In the genomic region with DNA sequence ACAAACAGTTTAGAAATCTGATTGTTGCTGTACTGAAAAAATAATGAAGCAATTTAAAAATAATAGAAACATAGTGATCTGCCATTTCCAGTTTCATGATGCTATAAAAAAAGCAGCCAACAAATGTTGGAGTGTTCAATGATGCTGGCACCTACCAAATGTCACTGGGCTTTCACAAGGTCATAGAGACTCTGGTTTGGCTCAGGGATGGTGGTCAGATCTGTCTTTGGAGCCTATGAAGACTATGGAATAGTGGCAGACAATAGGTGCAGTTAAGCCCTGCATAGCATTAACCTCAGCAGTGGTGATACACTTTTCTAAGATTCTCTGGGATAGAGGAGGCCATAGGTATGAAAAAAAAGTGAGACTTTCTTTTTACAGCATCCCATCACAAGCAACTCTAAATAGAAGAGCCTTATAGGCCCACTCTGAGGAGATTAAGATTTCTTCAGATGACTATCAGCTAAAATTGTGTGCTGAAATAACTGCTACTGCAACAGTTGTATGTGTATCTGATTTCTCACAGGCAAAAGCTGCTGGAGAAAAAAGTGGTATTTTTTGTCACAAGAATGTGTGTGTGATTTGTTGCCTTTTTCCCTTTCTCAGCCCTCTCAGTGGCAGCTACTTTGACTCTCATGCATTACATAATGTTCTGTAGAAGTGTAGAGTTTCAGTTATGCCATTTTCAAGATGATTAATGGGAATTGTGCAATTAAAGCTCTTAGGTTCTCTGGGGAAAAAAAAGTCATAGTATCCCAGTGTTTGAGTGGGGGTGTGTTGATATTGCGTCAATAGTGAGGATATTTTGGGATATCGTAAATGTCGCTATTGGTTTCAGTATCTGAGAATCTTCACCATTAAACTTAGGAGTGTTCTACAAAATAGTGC, we compare ENCODE assay signal across 9 cellular contexts.
DNase-seq lines count a peak whose midpoint lies in the region; ATAC-seq and TF ChIP-seq lines count a peak whose summit lies in the region.
"Had no signal": no experiment of that assay in that cellular context is flagged by ENCODE, and none has a peak within 500 bp of the region (broad histone marks: within the 10 kb centered on the region; RNA-seq: fewer than 3 reads in every experiment).

No MANE protein-coding gene starts in this region.

- H3K27ac ChIP-seq in CD4-positive, CD25-positive, alpha-beta regulatory T cell (ENCODE audit: insufficient read depth, low read length, poor library complexity, severe bottlenecking), result peak overlapping the region; percentile 63

- TF ChIP-seq CTCF in choroid plexus epithelial cell (conservative IDR thresholded peaks at IDR 0.05; ENCODE audit: low read depth, low read length), result no peak

- H3K36me3 ChIP-seq in CD4-positive, CD25-positive, alpha-beta regulatory T cell (ENCODE audit: control insufficient read depth, insufficient read depth, low read length), result peaks cover 23% of the 10 kb centered on the region

- H3K27me3 ChIP-seq in CD4-positive, CD25-positive, alpha-beta regulatory T cell (ENCODE audit: control insufficient read depth, insufficient read depth, low read length), result no peaks in the 10 kb centered on the region

- peaks cover 58 to 85% (median 69%) of the 10 kb centered on the region in 4 donors for H3K4me1 Mint-ChIP-seq in CD4-positive, CD25-positive, alpha-beta regulatory T cell
- peaks cover 47 to 68% of the 10 kb centered on the region in 2 donors for H3K4me1 Mint-ChIP-seq in natural killer cell treated with Interleukin-12 subunit alpha and Interleukin-12 subunit beta and Interleukin-15 and Interleukin-18, amount 100 ng/mL, for 72 hours (ENCODE audit: low read depth in 2 of 2)

- peak overlapping the region in 2 of 3 donors; percentile 61 to 68 for H3K27ac Mint-ChIP-seq in CD4-positive, CD25-positive, alpha-beta regulatory T cell
- H3K27ac Mint-ChIP-seq in natural killer cell treated with Interleukin-12 subunit alpha and Interleukin-12 subunit beta and Interleukin-15 and Interleukin-18, amount 100 ng/mL, for 72 hours, result peak overlapping the region; percentile 63 to 77

- peaks cover 65% of the 10 kb centered on the region for H3K4me1 ChIP-seq in CD4-positive, CD25-positive, alpha-beta regulatory T cell (ENCODE audit: control insufficient read depth, insufficient read depth, low read length, poor library complexity, severe bottlenecking)

- H3K4me3 ChIP-seq in CD4-positive, CD25-positive, alpha-beta regulatory T cell (ENCODE audit: low read depth, low read length), result peak overlapping the region; percentile 39
- H3K4me3 ChIP-seq in choroid plexus epithelial cell (ENCODE audit: low read depth, low read length), result peak overlapping the region; percentile 36

- no peaks in the 10 kb centered on the region for H3K9me3 ChIP-seq in CD4-positive, CD25-positive, alpha-beta regulatory T cell (ENCODE audit: control insufficient read depth in 2 of 2, low read length in 2 of 2)

- peaks cover 35% of the 10 kb centered on the region for H3K36me3 Mint-ChIP-seq in CD4-positive, CD25-positive, alpha-beta regulatory T cell
- H3K36me3 Mint-ChIP-seq in natural killer cell treated with Interleukin-12 subunit alpha and Interleukin-12 subunit beta and Interleukin-15 and Interleukin-18, amount 100 ng/mL, for 72 hours, result no peaks in the 10 kb centered on the region

- no peak for ATAC-seq in CD4-positive, CD25-positive, alpha-beta regulatory T cell (ENCODE audit: low read depth in 2 of 2)
- peak; percentile 50 to 70 for ATAC-seq in natural killer cell treated with Interleukin-12 subunit alpha and Interleukin-12 subunit beta and Interleukin-15 and Interleukin-18, amount 100 ng/mL, for 72 hours
- ATAC-seq in HG03521 (IDR thresholded peaks at IDR 0.05; ENCODE audit: unreplicated experiment) (no peak), HG03135 (IDR thresholded peaks at IDR 0.05; ENCODE audit: unreplicated experiment) (no peak)

- H3K27me3 Mint-ChIP-seq in CD4-positive, CD25-positive, alpha-beta regulatory T cell, result no peaks in the 10 kb centered on the region
- no peaks in the 10 kb centered on the region for H3K27me3 Mint-ChIP-seq in natural killer cell treated with Interleukin-12 subunit alpha and Interleukin-12 subunit beta and Interleukin-15 and Interleukin-18, amount 100 ng/mL, for 72 hours

- DNase-seq in CD4-positive, CD25-positive, alpha-beta regulatory T cell, result no peak
- DNase-seq in NCI-H187 (lab: John Stamatoyannopoulos, UW), result peak; percentile 49 to 58
- peak; percentile 95 for DNase-seq in choroid plexus epithelial cell (ENCODE audit: low read depth)
- no peak for DNase-seq in natural killer cell treated with Interleukin-12 subunit alpha and Interleukin-12 subunit beta and Interleukin-15 and Interleukin-18, amount 100 ng/mL, for 72 hours (ENCODE audit: low spot score)
- no peak for DNase-seq in ureter (ENCODE audit: low spot score)
- no peak for DNase-seq in activated effector memory CD4-positive, alpha-beta T cell treated with anti-CD3 and anti-CD28 coated beads, Interleukin-2, amount 50 U/mL, for 16 hours
- DNase-seq: activated CD4-positive, CD25-positive, alpha-beta regulatory T cell treated with anti-CD3 and anti-CD28 coated beads, Interleukin-2, amount 50 U/mL, for 72 hours had no signal

- peaks cover 0 to 1% (median 0%) of the 10 kb centered on the region in 7 donors for H3K9me3 Mint-ChIP-seq in CD4-positive, CD25-positive, alpha-beta regulatory T cell
- no peaks in the 10 kb centered on the region for H3K9me3 Mint-ChIP-seq in natural killer cell treated with Interleukin-12 subunit alpha and Interleukin-12 subunit beta and Interleukin-15 and Interleukin-18, amount 100 ng/mL, for 72 hours

- H3K4me3 Mint-ChIP-seq in CD4-positive, CD25-positive, alpha-beta regulatory T cell, result peak overlapping the region; percentile 8 to 74 (median 26)
- peak overlapping the region; percentile 32 for H3K4me3 Mint-ChIP-seq in natural killer cell treated with Interleukin-12 subunit alpha and Interleukin-12 subunit beta and Interleukin-15 and Interleukin-18, amount 100 ng/mL, for 72 hours

Comparison
In these comparisons a context has a peak if more than half of its experiments do, and no peak if none do; other contexts are left out.
1. ATAC-seq: peak in natural killer cell treated with Interleukin-12 subunit alpha and Interleukin-12 subunit beta and Interleukin-15 and Interleukin-18, amount 100 ng/mL, for 72 hours (2 of 2); none in CD4-positive, CD25-positive, alpha-beta regulatory T cell (0 of 2), HG03521 (single experiment) and HG03135 (single experiment).
2. DNase-seq: peak in NCI-H187 (2 of 2) and choroid plexus epithelial cell (single experiment); none in CD4-positive, CD25-positive, alpha-beta regulatory T cell (0 of 3), natural killer cell treated with Interleukin-12 subunit alpha and Interleukin-12 subunit beta and Interleukin-15 and Interleukin-18, amount 100 ng/mL, for 72 hours (single experiment), ureter (single experiment) and activated effector memory CD4-positive, alpha-beta T cell treated with anti-CD3 and anti-CD28 coated beads, Interleukin-2, amount 50 U/mL, for 16 hours (single experiment).